In the genomic region with DNA sequence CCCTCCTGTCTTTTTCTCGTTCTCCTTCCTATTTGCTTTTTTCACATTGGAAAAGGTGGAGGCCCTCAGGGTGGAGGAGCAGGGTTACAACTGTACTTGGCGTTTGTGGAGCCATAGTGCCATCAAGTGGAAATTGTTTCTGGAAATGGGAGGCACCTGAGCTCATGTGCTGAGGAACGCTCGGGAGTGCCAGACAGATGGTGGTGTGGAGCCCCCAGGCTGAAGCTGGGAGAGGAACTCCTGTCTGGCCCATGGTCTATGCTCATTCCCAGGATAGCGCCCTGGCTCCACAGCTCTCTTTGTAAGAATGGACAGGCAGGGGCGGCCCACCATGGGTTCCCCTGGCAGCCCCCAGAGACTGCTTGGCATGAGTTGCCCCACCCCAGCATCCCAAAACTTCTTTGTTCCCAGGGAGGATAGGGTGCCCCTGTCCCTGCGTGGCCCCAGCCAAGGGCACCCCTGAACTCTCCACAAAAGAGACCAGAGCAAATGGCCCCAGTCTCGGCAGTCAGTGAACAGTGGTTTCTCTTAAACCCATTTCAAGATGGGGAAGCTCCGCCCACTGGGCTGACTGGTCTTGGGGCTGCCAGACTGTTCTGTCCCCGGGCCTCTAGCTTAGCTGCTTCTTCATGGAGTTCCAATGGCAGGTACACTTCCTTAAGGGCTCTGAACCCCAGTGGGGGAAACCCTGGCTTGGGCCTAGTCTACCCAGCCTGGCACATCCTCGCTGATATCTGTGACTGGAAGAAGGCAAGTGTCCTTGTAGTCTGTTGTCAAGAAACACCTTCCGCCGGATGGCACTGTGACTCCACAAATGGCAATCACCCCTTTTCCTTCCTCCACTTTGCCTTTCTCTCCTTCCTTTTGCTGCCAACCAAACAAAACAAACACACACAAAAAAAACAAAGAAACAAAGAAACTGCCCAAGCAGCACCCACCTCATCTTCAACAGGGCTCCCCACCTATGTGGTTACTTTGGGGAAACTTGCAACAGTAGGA, we compare ENCODE assay signal across 9 cellular contexts.
DNase-seq lines count a peak whose midpoint lies in the region; ATAC-seq, FAIRE-seq and TF ChIP-seq lines count a peak whose summit lies in the region.
"Had no signal": no experiment of that assay in that cellular context is flagged by ENCODE, and none has a peak within 500 bp of the region (broad histone marks: within the 10 kb centered on the region; RNA-seq: fewer than 3 reads in every experiment).

No MANE protein-coding gene starts in this region.

- POLR2A ChIA-PET in CD4-positive, alpha-beta memory T cell (lab: Charles Lee; ENCODE audit: partially characterized antibody) = no interaction called here
- POLR2A ChIA-PET in HEK293T (lab: Yijun Ruan, JAX) = no interaction called here

- peak; percentile 93 for FAIRE-seq in astrocyte (lab: Jason Lieb, UNC)

- no peak overlapping the region for H2AFZ ChIP-seq in astrocyte (ENCODE audit: low read depth, low read length)

- no peaks in the 10 kb centered on the region for H3K9me3 Mint-ChIP-seq in CD4-positive, alpha-beta memory T cell
- H3K9me3 Mint-ChIP-seq in astrocyte (ENCODE audit: unreplicated experiment) (no peaks in the 10 kb centered on the region), naive B cell (no peaks in the 10 kb centered on the region)

- H3K4me3 ChIP-seq in CD4-positive, alpha-beta memory T cell (ENCODE audit: low read length in 2 of 2) = no peak overlapping the region
- H3K4me3 ChIP-seq in astrocyte (ENCODE audit: insufficient read depth, low read depth, low read length) = no peak overlapping the region

- peaks cover 30% of the 10 kb centered on the region for H4K20me1 ChIP-seq in astrocyte (ENCODE audit: insufficient read depth, low read length)

- no peak overlapping the region for H3K4me2 ChIP-seq in astrocyte (ENCODE audit: low read length)

- H3K79me2 ChIP-seq in astrocyte (ENCODE audit: insufficient read depth, low read length) = no peaks in the 10 kb centered on the region

- no peaks in the 10 kb centered on the region for H3K27me3 ChIP-seq in CD4-positive, alpha-beta memory T cell (ENCODE audit: insufficient read depth, low read length)
- H3K27me3 ChIP-seq in astrocyte (ENCODE audit: insufficient read depth, low read length) = no peaks in the 10 kb centered on the region

- no peaks in the 10 kb centered on the region for H3K36me3 ChIP-seq in CD4-positive, alpha-beta memory T cell (ENCODE audit: insufficient read depth, low read length)
- no peaks in the 10 kb centered on the region for H3K36me3 ChIP-seq in astrocyte (ENCODE audit: insufficient read depth, low read length)

- peak in 1 of 5 donors; percentile 36 for DNase-seq in CD4-positive, alpha-beta memory T cell
- DNase-seq in HEK293T (ENCODE audit: extremely low spot score) = no peak
- no peak for DNase-seq in astrocyte (ENCODE audit: low read depth)
- DNase-seq in naive B cell = no peak
- no peak for DNase-seq in NK-92 treated with Interleukin-12 subunit alpha and Interleukin-12 subunit beta, amount 100 ng/mL, for 24 hours (lab: John Stamatoyannopoulos, UW)
- no peak for DNase-seq in inferior parietal cortex (ENCODE audit: extremely low spot score)
- no peak for DNase-seq in DMS53 treated with DMSO at 0.1 percent for 48 hours (lab: John Stamatoyannopoulos, UW; ENCODE audit: unreplicated experiment)
- DNase-seq: Kasumi-1 had no signal

- H3K36me3 Mint-ChIP-seq in CD4-positive, alpha-beta memory T cell = peaks cover 4 to 13% of the 10 kb centered on the region in 2 donors
- H3K36me3 Mint-ChIP-seq in astrocyte (ENCODE audit: low read depth, unreplicated experiment) (peaks cover 7% of the 10 kb centered on the region), naive B cell (no peaks in the 10 kb centered on the region)

- H3K27me3 Mint-ChIP-seq in CD4-positive, alpha-beta memory T cell = no peaks in the 10 kb centered on the region
- H3K27me3 Mint-ChIP-seq in astrocyte (ENCODE audit: low read depth, unreplicated experiment) (no peaks in the 10 kb centered on the region), naive B cell (no peaks in the 10 kb centered on the region)

- no peak for TF ChIP-seq CTCF in astrocyte (IDR thresholded peaks at IDR 0.05; ENCODE audit: insufficient read depth, low read depth, low read length)

- no peaks in the 10 kb centered on the region for H3K9me3 ChIP-seq in CD4-positive, alpha-beta memory T cell (ENCODE audit: control insufficient read depth in 1 of 2, low read length in 2 of 2)
- H3K9me3 ChIP-seq in astrocyte (ENCODE audit: insufficient read depth, low read depth, low read length) = no peaks in the 10 kb centered on the region

- H3K4me1 Mint-ChIP-seq in CD4-positive, alpha-beta memory T cell = peaks cover 35 to 66% (median 47%) of the 10 kb centered on the region in 4 donors
- H3K4me1 Mint-ChIP-seq in astrocyte (ENCODE audit: low read depth, unreplicated experiment) = peaks cover 13% of the 10 kb centered on the region
- H3K4me1 Mint-ChIP-seq in naive B cell = peaks cover 31 to 58% (median 46%) of the 10 kb centered on the region in 3 donors

- CTCF ChIA-PET in CD4-positive, alpha-beta memory T cell (lab: Charles Lee; ENCODE audit: partially characterized antibody) = no interaction called here
- CTCF ChIA-PET in HEK293T (lab: Yijun Ruan, JAX) = no interaction called here

- peak overlapping the region; percentile 52 for H3K27ac ChIP-seq in CD4-positive, alpha-beta memory T cell (ENCODE audit: low read depth, low read length)
- no peak overlapping the region for H3K27ac ChIP-seq in astrocyte (ENCODE audit: low read depth, low read length)

- no peak for ATAC-seq in naive B cell (ENCODE audit: low read depth in 2 of 2)
- ATAC-seq in HG03439 (IDR thresholded peaks at IDR 0.05; ENCODE audit: unreplicated experiment) = no peak

- H3K4me1 ChIP-seq in CD4-positive, alpha-beta memory T cell (ENCODE audit: insufficient read depth, low read length) = peaks cover 55% of the 10 kb centered on the region
- no peaks in the 10 kb centered on the region for H3K4me1 ChIP-seq in astrocyte (ENCODE audit: insufficient read depth, low read length)

- intact Hi-C loops in CD4-positive, alpha-beta memory T cell (cut with micrococcal nuclease) = no loop called here

- H3K27ac Mint-ChIP-seq in CD4-positive, alpha-beta memory T cell = peak overlapping the region; percentile 42 to 95 (median 86)
- no peak overlapping the region for H3K27ac Mint-ChIP-seq in astrocyte (ENCODE audit: unreplicated experiment)
- peak overlapping the region in 5 of 6 donors; percentile 43 to 93 (median 77) for H3K27ac Mint-ChIP-seq in naive B cell

- no peak overlapping the region for H3K9ac ChIP-seq in astrocyte (ENCODE audit: low read length)

- H3K4me3 Mint-ChIP-seq in CD4-positive, alpha-beta memory T cell = peak overlapping the region in 3 of 8 donors; percentile 24 to 43 (median 25)
- H3K4me3 Mint-ChIP-seq in astrocyte (ENCODE audit: unreplicated experiment) (no peak overlapping the region), naive B cell (peak overlapping the region in 1 of 8 donors; percentile 60)

TF ChIP-seq in HEK293T, 16 proteins besides CTCF, POLR2A, EP300 and RAD21:
- TF ChIP-seq ZNF384 (IDR thresholded peaks at IDR 0.05) = peak; percentile 96
- no peak for TF ChIP-seq HDGF (IDR thresholded peaks at IDR 0.05; ENCODE audit: borderline replicate concordance)
- no peak for TF ChIP-seq FOXA1 (IDR thresholded peaks at IDR 0.05)
- no peak for TF ChIP-seq SUZ12 (IDR thresholded peaks at IDR 0.05)
- TF ChIP-seq NFRKB (IDR thresholded peaks at IDR 0.05) = no peak
